ENCODE assay signal across 13 cellular contexts in the genomic region with DNA sequence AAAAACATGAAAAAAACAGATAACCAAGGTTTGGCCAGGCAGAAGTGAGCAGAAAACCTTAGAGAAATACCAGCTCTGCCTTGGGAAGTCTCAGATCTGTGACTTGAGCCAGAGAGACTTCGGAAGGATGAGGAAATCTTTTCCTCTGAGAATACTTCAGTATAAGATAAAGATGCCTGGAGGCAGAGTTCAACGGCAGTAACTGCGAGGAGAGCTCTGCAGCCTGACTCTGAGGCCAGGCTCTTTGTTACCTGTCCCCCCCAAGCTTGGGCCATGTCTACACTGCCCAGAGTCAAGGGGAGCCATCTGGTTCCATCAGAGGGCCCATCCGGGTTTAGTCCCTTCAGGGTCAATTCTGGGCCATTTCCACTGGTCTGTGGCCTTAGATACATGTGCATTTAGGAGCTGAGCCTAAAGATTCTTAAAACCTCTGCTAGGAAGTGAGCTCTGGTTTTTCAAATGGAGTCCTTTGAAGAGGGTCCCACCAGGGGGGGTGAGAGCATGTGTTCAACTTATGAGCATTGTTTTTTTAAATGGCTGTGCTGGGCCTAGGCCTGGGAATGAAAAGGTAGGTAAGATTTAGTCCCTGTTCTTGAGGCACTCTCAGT. TPM values are rescaled to one million over a fixed set of nuclear protein-coding genes. Genes with fewer than 3 reads are reported as not detected.
DNase-seq lines count a peak whose midpoint lies in the region; ATAC-seq and TF ChIP-seq lines count a peak whose summit lies in the region.
"Had no signal": no experiment of that assay in that cellular context is flagged by ENCODE, and none has a peak within 500 bp of the region (broad histone marks: within the 10 kb centered on the region; RNA-seq: fewer than 3 reads in every experiment).

No MANE protein-coding gene starts in this region.

- no peak for TF ChIP-seq POLR2A in suprapubic skin (IDR thresholded peaks at IDR 0.05)

- no peak for ATAC-seq in activated T-helper 17 cell treated with anti-CD3 and anti-CD28 coated beads, Interleukin-2, amount 50 U/mL, for 72 hours (replicated peaks)
- ATAC-seq: activated T-cell treated with anti-CD3 and anti-CD28 coated beads, Interleukin-2, amount 50 U/mL, for 4 hours; HCT116; natural killer cell had no signal

- TF ChIP-seq CTCF in cardiac fibroblast (IDR thresholded peaks at IDR 0.05; ENCODE audit: low read depth, low read length) (no peak), suprapubic skin (IDR thresholded peaks at IDR 0.05) (no peak)

- no peaks in the 10 kb centered on the region for H3K4me1 Mint-ChIP-seq in activated T-helper 17 cell treated with anti-CD3 and anti-CD28 coated beads, Interleukin-2, amount 50 U/mL, for 72 hours
- H3K4me1 Mint-ChIP-seq: natural killer cell had no signal

- H3K4me1 ChIP-seq in HUES6 (ENCODE audit: control insufficient read depth, insufficient read depth, low read length) = peaks cover 61% of the 10 kb centered on the region
- H3K4me1 ChIP-seq in suprapubic skin = peaks cover 39% of the 10 kb centered on the region

- H3K27me3 ChIP-seq in HUES6 (ENCODE audit: control insufficient read depth, insufficient read depth, low read length) (no peaks in the 10 kb centered on the region), suprapubic skin (no peaks in the 10 kb centered on the region)

- peak overlapping the region; percentile 72; the same call in 1 of the 2 replicates for H3K27ac ChIP-seq in HUES6 (ENCODE audit: low read depth, low read length)
- H3K27ac ChIP-seq in suprapubic skin = peak overlapping the region; percentile 19

- H3K4me3 ChIP-seq in HUES6 (ENCODE audit: low read depth, low read length) (no peak overlapping the region), cardiac fibroblast (replicated peaks in 1 of 2; ENCODE audit: low read depth in 2 of 2, low read length in 2 of 2) (no peak overlapping the region), suprapubic skin (no peak overlapping the region)

- peaks cover 29% of the 10 kb centered on the region for H3K27me3 Mint-ChIP-seq in activated T-helper 17 cell treated with anti-CD3 and anti-CD28 coated beads, Interleukin-2, amount 50 U/mL, for 72 hours

- 43% methylated on average over 4 of the region's 4 CpGs for WGBS in suprapubic skin

- no peak overlapping the region for H3K27ac Mint-ChIP-seq in activated T-helper 17 cell treated with anti-CD3 and anti-CD28 coated beads, Interleukin-2, amount 50 U/mL, for 72 hours
- H3K27ac Mint-ChIP-seq: natural killer cell; T-helper 1 cell treated with Interleukin-12 subunit alpha and Interleukin-12 subunit beta and Interleukin-4 antibody, amounts not matched to agents 30 μg/mL and 1 μg/mL, for 36 hours had no signal

- H3K9me3 Mint-ChIP-seq in activated T-helper 17 cell treated with anti-CD3 and anti-CD28 coated beads, Interleukin-2, amount 50 U/mL, for 72 hours = no peaks in the 10 kb centered on the region
- H3K9me3 Mint-ChIP-seq: activated T-cell treated with anti-CD3 and anti-CD28 coated beads, Interleukin-2, amount 50 U/mL, for 4 hours; natural killer cell; T-helper 1 cell treated with Interleukin-12 subunit alpha and Interleukin-12 subunit beta and Interleukin-4 antibody, amounts not matched to agents 30 μg/mL and 1 μg/mL, for 36 hours had no signal

- H3K9me3 ChIP-seq in HUES6 (ENCODE audit: control insufficient read depth, insufficient read depth, low read depth, low read length) (no peaks in the 10 kb centered on the region), suprapubic skin (no peaks in the 10 kb centered on the region)

- H3K9ac ChIP-seq in HUES6 (ENCODE audit: low read length) = no peak overlapping the region

- no peaks in the 10 kb centered on the region for H3K36me3 Mint-ChIP-seq in activated T-helper 17 cell treated with anti-CD3 and anti-CD28 coated beads, Interleukin-2, amount 50 U/mL, for 72 hours (ENCODE audit: low read depth)
- H3K36me3 Mint-ChIP-seq: natural killer cell had no signal

- no peak for TF ChIP-seq EP300 in suprapubic skin (IDR thresholded peaks at IDR 0.05)

- H3K4me3 Mint-ChIP-seq in activated T-helper 17 cell treated with anti-CD3 and anti-CD28 coated beads, Interleukin-2, amount 50 U/mL, for 72 hours = no peak overlapping the region
- H3K4me3 Mint-ChIP-seq: activated T-cell treated with anti-CD3 and anti-CD28 coated beads, Interleukin-2, amount 50 U/mL, for 4 hours; natural killer cell; T-helper 1 cell treated with Interleukin-12 subunit alpha and Interleukin-12 subunit beta and Interleukin-4 antibody, amounts not matched to agents 30 μg/mL and 1 μg/mL, for 36 hours had no signal

- H3K36me3 ChIP-seq in HUES6 (ENCODE audit: control insufficient read depth, insufficient read depth, low read length) (0 out of 2 replicates have a peak, but pooled peaks cover 1% of the 10 kb centered on the region), suprapubic skin (no peaks in the 10 kb centered on the region)

- peak; percentile 53 to 61 for DNase-seq in cardiac fibroblast (ENCODE audit: low read depth in 2 of 2)
- peak; percentile 78 for DNase-seq in islet precursor cell
- DNase-seq in suprapubic skin (ENCODE audit: low spot score in 2 of 2) = no peak
- DNase-seq in D341Med (ENCODE audit: low spot score) = no peak
- no peak for DNase-seq in GF-D8 (lab: John Stamatoyannopoulos, UW)
- no peak for DNase-seq in NK-92 treated with Interleukin-12 subunit alpha and Interleukin-12 subunit beta, amount 100 ng/mL, for 24 hours (lab: John Stamatoyannopoulos, UW)
- DNase-seq: activated T-cell treated with anti-CD3 and anti-CD28 coated beads, Interleukin-2, amount 50 U/mL, for 4 hours; DMS 273 treated with DMSO at 0.1 percent for 48 hours; natural killer cell had no signal

RNA-seq across cellular contexts. Expression of gene KIRREL1, which starts 8.7 kb away (rescaled TPM):
- total RNA-seq in suprapubic skin = 10 to 100 TPM; 12.5 to 18.9 (median 15.5) TPM
- under 1 TPM in 1 of 2 donors, not detected in 1; 0.08 TPM for total RNA-seq in activated T-helper 17 cell treated with anti-CD3 and anti-CD28 coated beads, Interleukin-2, amount 50 U/mL, for 72 hours
- total RNA-seq: natural killer cell had no signal

Comparison
In these comparisons a context has a peak if more than half of its experiments do, and no peak if none do; other contexts are left out.
1. DNase-seq: peak in cardiac fibroblast (2 of 2) and islet precursor cell (single experiment); none in suprapubic skin (0 of 2), D341Med (single experiment), GF-D8 (single experiment) and NK-92 treated with Interleukin-12 subunit alpha and Interleukin-12 subunit beta, amount 100 ng/mL, for 24 hours (single experiment).
2. RNA of gene KIRREL1, which starts 8.7 kb away (total RNA-seq): 12.5 to 18.9 TPM in suprapubic skin; 0.08 TPM in activated T-helper 17 cell treated with anti-CD3 and anti-CD28 coated beads, Interleukin-2, amount 50 U/mL, for 72 hours; every median in the first group is over 10 times any median in the second.